ENCODE assay signal across 14 cellular contexts in genomic region chr1:160210563-160210962, GRCh38. TPM values are rescaled to one million over a fixed set of nuclear protein-coding genes. Genes with fewer than 3 reads are reported as not detected.
A peak's percentile ranks its signal among the peaks of the same experiment; 100 is the strongest.
DNase-seq lines count a peak whose midpoint lies in the region; ATAC-seq and TF ChIP-seq lines count a peak whose summit lies in the region.
"Had no signal": no experiment of that assay in that cellular context is flagged by ENCODE, and none has a peak within 500 bp of the region (broad histone marks: within the 10 kb centered on the region; RNA-seq: fewer than 3 reads in every experiment).

No MANE protein-coding gene starts in this region.

- H3K36me3 Mint-ChIP-seq in endothelial cell (ENCODE audit: low read depth, unreplicated experiment): peaks cover 82% of the 10 kb centered on the region
- H3K36me3 Mint-ChIP-seq in osteocyte (ENCODE audit: unreplicated experiment): peaks cover 47% of the 10 kb centered on the region

- H3K27ac ChIP-seq in left ventricle myocardium inferior (replicated peaks): peak overlapping the region; percentile 96

- peaks cover 94% of the 10 kb centered on the region for H3K4me1 Mint-ChIP-seq in endothelial cell (ENCODE audit: unreplicated experiment)
- peaks cover 38% of the 10 kb centered on the region for H3K4me1 Mint-ChIP-seq in osteocyte (ENCODE audit: unreplicated experiment)

- no peak for ATAC-seq in Right ventricle myocardium superior (ENCODE audit: poor library complexity)
- ATAC-seq: naive thymus-derived CD8-positive, alpha-beta T cell; T-cell had no signal

- H3K36me3 ChIP-seq in left ventricle myocardium inferior: peaks cover 50% of the 10 kb centered on the region

- intact Hi-C loops in left ventricle myocardium inferior (cut with micrococcal nuclease): no loop called here
- intact Hi-C loops in Right ventricle myocardium superior (cut with DNase I): no loop called here

- H3K4me3 Mint-ChIP-seq in endothelial cell (ENCODE audit: unreplicated experiment) (peak overlapping the region; percentile 89), osteocyte (ENCODE audit: unreplicated experiment) (no peak overlapping the region)
- H3K4me3 Mint-ChIP-seq: naive thymus-derived CD8-positive, alpha-beta T cell; T-cell had no signal

- peaks cover 72% of the 10 kb centered on the region for H3K4me1 ChIP-seq in left ventricle myocardium inferior

- H3K9me3 ChIP-seq in left ventricle myocardium inferior (replicated peaks): no peaks in the 10 kb centered on the region

- peak overlapping the region; percentile 95 for H3K27ac Mint-ChIP-seq in endothelial cell (ENCODE audit: unreplicated experiment)
- H3K27ac Mint-ChIP-seq in osteocyte (ENCODE audit: unreplicated experiment): peak overlapping the region; percentile 47

- H3K27me3 ChIP-seq in left ventricle myocardium inferior (ENCODE audit: low read depth): no peaks in the 10 kb centered on the region

- DNase-seq in left ventricle myocardium inferior (no peak), Right ventricle myocardium superior (no peak), endothelial cell (ENCODE audit: low spot score) (no peak), osteocyte (ENCODE audit: extremely low spot score, unreplicated experiment) (no peak), NCI-H446 treated with DMSO at 0.1 percent for 48 hours (lab: John Stamatoyannopoulos, UW) (no peak), NCI-H748 (lab: John Stamatoyannopoulos, UW; ENCODE audit: unreplicated experiment) (no peak), GM19240 (ENCODE audit: insufficient read length, low spot score) (no peak)
- no peak for DNase-seq in stimulated activated naive CD4-positive, alpha-beta T cell (lab: John Stamatoyannopoulos, UW)
- DNase-seq: AML-193; H9; naive thymus-derived CD8-positive, alpha-beta T cell; NCI-H2171 treated with DMSO at 0.1 percent for 48 hours; T-cell had no signal

- peak overlapping the region; percentile 12 for H3K4me3 ChIP-seq in left ventricle myocardium inferior

- no peaks in the 10 kb centered on the region for H3K9me3 Mint-ChIP-seq in endothelial cell (ENCODE audit: unreplicated experiment)
- no peaks in the 10 kb centered on the region for H3K9me3 Mint-ChIP-seq in osteocyte (ENCODE audit: unreplicated experiment)
- H3K9me3 Mint-ChIP-seq: H9; naive thymus-derived CD8-positive, alpha-beta T cell; T-cell had no signal

- H3K27me3 Mint-ChIP-seq in endothelial cell (ENCODE audit: unreplicated experiment): peaks cover 28% of the 10 kb centered on the region
- H3K27me3 Mint-ChIP-seq in osteocyte (ENCODE audit: unreplicated experiment): no peaks in the 10 kb centered on the region
- H3K27me3 Mint-ChIP-seq: naive thymus-derived CD8-positive, alpha-beta T cell; T-cell had no signal

- TF ChIP-seq CTCF in left ventricle myocardium inferior (IDR thresholded peaks at IDR 0.05; ENCODE audit: borderline replicate concordance): no peak
- no peak for TF ChIP-seq CTCF in endothelial cell (IDR thresholded peaks at IDR 0.05; ENCODE audit: unreplicated experiment)
- TF ChIP-seq CTCF in osteocyte (IDR thresholded peaks at IDR 0.05): no peak

RNA-seq across cellular contexts. Expression of gene PEA15, which starts 5.4 kb away (rescaled TPM):
- total RNA-seq in left ventricle myocardium inferior (280 TPM), Right ventricle myocardium superior (225 TPM), endothelial cell (ENCODE audit: unreplicated experiment) (593 TPM), osteocyte (195 and 197 TPM in 2 replicates)

RNA-seq across cellular contexts. Expression of gene CASQ1, which starts 20.2 kb away (rescaled TPM):
- total RNA-seq in left ventricle myocardium inferior: 39.2 TPM
- total RNA-seq in Right ventricle myocardium superior: 12.6 TPM
- total RNA-seq in endothelial cell (ENCODE audit: unreplicated experiment): not detected
- not detected in 2 replicates for total RNA-seq in osteocyte
- total RNA-seq: naive thymus-derived CD8-positive, alpha-beta T cell; OCI-LY7; T-cell had no signal

RNA-seq across cellular contexts. Expression of gene DCAF8, which starts 51.8 kb away (rescaled TPM):
- total RNA-seq in left ventricle myocardium inferior: 162 TPM
- total RNA-seq in Right ventricle myocardium superior: 146 TPM
- 134 TPM for total RNA-seq in endothelial cell (ENCODE audit: unreplicated experiment)
- 152 and 163 TPM in 2 replicates for total RNA-seq in osteocyte

RNA-seq across cellular contexts. Expression of gene ATP1A4, which starts 59.2 kb away (rescaled TPM):
- 0.11 TPM for total RNA-seq in left ventricle myocardium inferior
- 0.40 TPM for total RNA-seq in Right ventricle myocardium superior
- total RNA-seq in endothelial cell (ENCODE audit: unreplicated experiment): not detected
- total RNA-seq in osteocyte: not detected in 2 replicates
- total RNA-seq: naive thymus-derived CD8-positive, alpha-beta T cell; OCI-LY7; T-cell had no signal

Comparison
In these comparisons a context has a peak if more than half of its experiments do, and no peak if none do; other contexts are left out.
1. RNA of gene CASQ1, which starts 20.2 kb away (total RNA-seq): 39.2 TPM in left ventricle myocardium inferior (single experiment) and 12.6 TPM in Right ventricle myocardium superior (single experiment); not detected in endothelial cell (single experiment) and not detected in osteocyte; every median in the first group is over 10 times any median in the second.